13 cellular contexts compared by ENCODE assay signal in genomic region chr3:62587579-62588031, GRCh38.
DNase-seq lines count a peak whose midpoint lies in the region; ATAC-seq, FAIRE-seq and TF ChIP-seq lines count a peak whose summit lies in the region.
"Had no signal": no experiment of that assay in that cellular context is flagged by ENCODE, and none has a peak within 500 bp of the region (broad histone marks: within the 10 kb centered on the region; RNA-seq: fewer than 3 reads in every experiment).

No MANE protein-coding gene starts in this region.

- no peak for ATAC-seq in pancreas
- no peak for ATAC-seq in activated T-helper 17 cell treated with anti-CD3 and anti-CD28 coated beads, Interleukin-2, amount 50 U/mL, for 72 hours (replicated peaks)
- no peak for ATAC-seq in stimulated activated effector memory CD8-positive, alpha-beta T cell treated with anti-CD3 and anti-CD28 coated beads, Interleukin-12 subunit alpha, Interleukin-12 subunit beta, amount 100 ng/mL, for 72 hours

- intact Hi-C loops in pancreas (cut with DNase I), result no loop called here

- H3K9me3 ChIP-seq in pancreas, result no peaks in the 10 kb centered on the region
- H3K9me3 ChIP-seq: thoracic aorta had no signal

- no peaks in the 10 kb centered on the region for H3K27me3 Mint-ChIP-seq in activated T-helper 17 cell treated with anti-CD3 and anti-CD28 coated beads, Interleukin-2, amount 50 U/mL, for 72 hours
- H3K27me3 Mint-ChIP-seq: activated naive CD4-positive, alpha-beta T cell treated with anti-CD3 and anti-CD28 coated beads, Interleukin-2, amount 10 ng/mL, durations not matched to agents 7 days and 5 days had no signal

- FAIRE-seq in HTR-8/SVneo (lab: Jason Lieb, UNC) (peak; percentile 77), pancreas (lab: Jason Lieb, UNC) (no peak)

- no peaks in the 10 kb centered on the region for H3K4me1 Mint-ChIP-seq in activated T-helper 17 cell treated with anti-CD3 and anti-CD28 coated beads, Interleukin-2, amount 50 U/mL, for 72 hours
- H3K4me1 Mint-ChIP-seq in stimulated activated effector memory CD8-positive, alpha-beta T cell treated with anti-CD3 and anti-CD28 coated beads, Interleukin-12 subunit alpha, Interleukin-12 subunit beta, amount 100 ng/mL, for 72 hours, result no peaks in the 10 kb centered on the region
- H3K4me1 Mint-ChIP-seq: activated naive CD4-positive, alpha-beta T cell treated with anti-CD3 and anti-CD28 coated beads, Interleukin-2, amount 10 ng/mL, durations not matched to agents 7 days and 5 days had no signal

- no peak overlapping the region for H3K27ac Mint-ChIP-seq in activated T-helper 17 cell treated with anti-CD3 and anti-CD28 coated beads, Interleukin-2, amount 50 U/mL, for 72 hours
- H3K27ac Mint-ChIP-seq in stimulated activated effector memory CD8-positive, alpha-beta T cell treated with anti-CD3 and anti-CD28 coated beads, Interleukin-12 subunit alpha, Interleukin-12 subunit beta, amount 100 ng/mL, for 72 hours, result no peak overlapping the region
- H3K27ac Mint-ChIP-seq: activated naive CD4-positive, alpha-beta T cell treated with anti-CD3 and anti-CD28 coated beads, Interleukin-2, amount 10 ng/mL, durations not matched to agents 7 days and 5 days had no signal

- in situ Hi-C loops in brain microvascular endothelial cell (cut with HindIII; ENCODE audit: low pct_ligation_motif_present, low sequenced_read_pairs), result no loop called here

- TF ChIP-seq CTCF in AG09319 (IDR thresholded peaks at IDR 0.05; ENCODE audit: low read depth, low read length) (no peak), brain microvascular endothelial cell (IDR thresholded peaks at IDR 0.05; ENCODE audit: low read depth, low read length, missing control alignments) (no peak), kidney epithelial cell (IDR thresholded peaks at IDR 0.05; ENCODE audit: insufficient read depth, low read length, poor library complexity, severe bottlenecking) (no peak), pancreas (IDR thresholded peaks at IDR 0.05) (no peak)

- H3K36me3 ChIP-seq in brain microvascular endothelial cell (replicated peaks), result no peaks in the 10 kb centered on the region
- no peaks in the 10 kb centered on the region for H3K36me3 ChIP-seq in kidney epithelial cell (ENCODE audit: control insufficient read depth, insufficient read depth, low read length)
- no peaks in the 10 kb centered on the region for H3K36me3 ChIP-seq in pancreas
- H3K36me3 ChIP-seq: thoracic aorta had no signal

- H3K4me3 Mint-ChIP-seq in activated T-helper 17 cell treated with anti-CD3 and anti-CD28 coated beads, Interleukin-2, amount 50 U/mL, for 72 hours, result no peak overlapping the region
- no peak overlapping the region for H3K4me3 Mint-ChIP-seq in stimulated activated effector memory CD8-positive, alpha-beta T cell treated with anti-CD3 and anti-CD28 coated beads, Interleukin-12 subunit alpha, Interleukin-12 subunit beta, amount 100 ng/mL, for 72 hours
- H3K4me3 Mint-ChIP-seq: activated naive CD4-positive, alpha-beta T cell treated with anti-CD3 and anti-CD28 coated beads, Interleukin-2, amount 10 ng/mL, durations not matched to agents 7 days and 5 days had no signal

- H3K4me1 ChIP-seq in pancreas, result no peaks in the 10 kb centered on the region

- DNase-seq in AG09319 (ENCODE audit: extremely low read depth, low read depth) (peak; percentile 53), HTR-8/SVneo (ENCODE audit: insufficient read length, low spot score) (peak; percentile 63), brain microvascular endothelial cell (peak; percentile 90), kidney epithelial cell (ENCODE audit: low read depth) (peak; percentile 89), pancreas (no peak), foreskin melanocyte (no peak)
- DNase-seq in stimulated activated effector memory CD8-positive, alpha-beta T cell treated with anti-CD3 and anti-CD28 coated beads, Interleukin-12 subunit alpha, Interleukin-12 subunit beta, amount 100 ng/mL, for 72 hours (ENCODE audit: low spot score in 2 of 2), result no peak
- DNase-seq: activated CD4-positive, alpha-beta T cell treated with anti-CD3 and anti-CD28 coated beads, Interleukin-2, amount 50 U/mL, for 4 hours; activated naive CD4-positive, alpha-beta T cell treated with anti-CD3 and anti-CD28 coated beads, Interleukin-2, amount 10 ng/mL, durations not matched to agents 7 days and 5 days; right cardiac atrium; SW 1271 had no signal

- H3K4me3 ChIP-seq in brain microvascular endothelial cell (ENCODE audit: low read depth, low read length) (no peak overlapping the region), kidney epithelial cell (ENCODE audit: low read depth, low read length) (no peak overlapping the region), pancreas (no peak overlapping the region)
- H3K4me3 ChIP-seq: thoracic aorta had no signal

- H3K27ac ChIP-seq in brain microvascular endothelial cell (peak overlapping the region; percentile 97), pancreas (no peak overlapping the region)
- H3K27ac ChIP-seq: thoracic aorta had no signal

- H3K27me3 ChIP-seq in brain microvascular endothelial cell (replicated peaks) (no peaks in the 10 kb centered on the region), kidney epithelial cell (ENCODE audit: control insufficient read depth, insufficient read depth, low read length) (no peaks in the 10 kb centered on the region), pancreas (no peaks in the 10 kb centered on the region)

- no peaks in the 10 kb centered on the region for H3K36me3 Mint-ChIP-seq in activated T-helper 17 cell treated with anti-CD3 and anti-CD28 coated beads, Interleukin-2, amount 50 U/mL, for 72 hours (ENCODE audit: low read depth)
- H3K36me3 Mint-ChIP-seq in stimulated activated effector memory CD8-positive, alpha-beta T cell treated with anti-CD3 and anti-CD28 coated beads, Interleukin-12 subunit alpha, Interleukin-12 subunit beta, amount 100 ng/mL, for 72 hours, result no peaks in the 10 kb centered on the region
- H3K36me3 Mint-ChIP-seq: activated naive CD4-positive, alpha-beta T cell treated with anti-CD3 and anti-CD28 coated beads, Interleukin-2, amount 10 ng/mL, durations not matched to agents 7 days and 5 days had no signal

- H3K9me3 Mint-ChIP-seq in activated T-helper 17 cell treated with anti-CD3 and anti-CD28 coated beads, Interleukin-2, amount 50 U/mL, for 72 hours, result no peaks in the 10 kb centered on the region
- H3K9me3 Mint-ChIP-seq in stimulated activated effector memory CD8-positive, alpha-beta T cell treated with anti-CD3 and anti-CD28 coated beads, Interleukin-12 subunit alpha, Interleukin-12 subunit beta, amount 100 ng/mL, for 72 hours, result no peaks in the 10 kb centered on the region
- H3K9me3 Mint-ChIP-seq: activated naive CD4-positive, alpha-beta T cell treated with anti-CD3 and anti-CD28 coated beads, Interleukin-2, amount 10 ng/mL, durations not matched to agents 7 days and 5 days had no signal

- 84 to 90% methylated on average over 8 of the region's 8 CpGs for WGBS in pancreas, 2 donors

Comparison
In these comparisons a context has a peak if more than half of its experiments do, and no peak if none do; other contexts are left out.
1. DNase-seq: peak in AG09319 (single experiment), HTR-8/SVneo (single experiment), brain microvascular endothelial cell (single experiment) and kidney epithelial cell (single experiment); none in pancreas (0 of 6), foreskin melanocyte (single experiment) and stimulated activated effector memory CD8-positive, alpha-beta T cell treated with anti-CD3 and anti-CD28 coated beads, Interleukin-12 subunit alpha, Interleukin-12 subunit beta, amount 100 ng/mL, for 72 hours (0 of 2).